Comparison of ENCODE assay signal across 1 cellular context in the genomic region with DNA sequence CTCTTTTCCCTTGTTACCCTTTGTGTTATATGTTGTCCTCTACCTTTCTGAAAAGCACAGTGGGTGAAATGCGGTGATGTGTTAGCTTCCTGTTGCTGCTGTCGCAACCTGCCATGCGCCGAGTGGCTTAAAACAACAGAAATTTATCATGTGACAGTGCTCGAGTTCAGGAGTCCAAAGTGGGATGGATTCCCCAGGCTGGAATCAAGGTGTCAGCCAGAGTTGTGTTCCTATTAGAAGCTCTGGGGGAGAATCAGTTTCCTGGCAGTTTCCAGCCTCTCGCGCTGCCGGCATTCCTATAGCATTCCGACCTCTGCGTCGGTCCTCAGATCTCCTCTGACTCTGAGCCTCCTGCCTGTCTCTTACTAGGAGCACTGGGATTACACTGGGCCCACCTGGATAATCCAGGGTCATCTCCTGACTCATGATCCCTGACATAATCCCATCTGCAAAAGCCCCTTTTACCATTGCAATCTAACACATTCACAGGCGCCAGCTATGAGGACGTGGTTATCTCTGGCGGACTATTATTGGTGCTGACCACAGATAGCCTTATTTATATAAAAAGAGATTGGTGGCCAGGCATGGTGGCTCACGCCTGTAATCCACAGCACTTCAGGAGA.
A peak's percentile ranks its signal among the peaks of the same experiment; 100 is the strongest.
TF ChIP-seq lines count a peak whose summit lies in the region.

No MANE protein-coding gene starts in this region.

TF ChIP-seq in HepG2, 621 proteins besides CTCF, POLR2A, EP300 and RAD21 (continued from another document and continues in another):
- 0 out of 2 replicates have a peak, but pooled peaks have one; percentile 30 for TF ChIP-seq DR1 (CRISPR knock-in tag; IDR thresholded peaks at IDR 0.05)
- no peak for TF ChIP-seq SNAI1 (CRISPR knock-in tag; IDR thresholded peaks at IDR 0.05; ENCODE audit: borderline replicate concordance)
- peak; percentile 78; the same call in 1 of the 2 replicates for TF ChIP-seq TBX3 (IDR thresholded peaks at IDR 0.05; ENCODE audit: borderline replicate concordance)
- TF ChIP-seq ZSCAN9 (CRISPR knock-in tag; IDR thresholded peaks at IDR 0.05; ENCODE audit: borderline replicate concordance): no peak
- TF ChIP-seq, protein P1, sequence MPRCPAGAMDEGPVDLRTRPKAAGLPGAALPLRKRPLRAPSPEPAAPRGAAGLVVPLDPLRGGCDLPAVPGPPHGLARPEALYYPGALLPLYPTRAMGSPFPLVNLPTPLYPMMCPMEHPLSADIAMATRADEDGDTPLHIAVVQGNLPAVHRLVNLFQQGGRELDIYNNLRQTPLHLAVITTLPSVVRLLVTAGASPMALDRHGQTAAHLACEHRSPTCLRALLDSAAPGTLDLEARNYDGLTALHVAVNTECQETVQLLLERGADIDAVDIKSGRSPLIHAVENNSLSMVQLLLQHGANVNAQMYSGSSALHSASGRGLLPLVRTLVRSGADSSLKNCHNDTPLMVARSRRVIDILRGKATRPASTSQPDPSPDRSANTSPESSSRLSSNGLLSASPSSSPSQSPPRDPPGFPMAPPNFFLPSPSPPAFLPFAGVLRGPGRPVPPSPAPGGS (CRISPR knock-in tag; IDR thresholded peaks at IDR 0.05): no peak
- TF ChIP-seq ZNF747 (CRISPR knock-in tag; IDR thresholded peaks at IDR 0.05; ENCODE audit: borderline replicate concordance): no peak
- TF ChIP-seq ZNF598 (CRISPR knock-in tag; IDR thresholded peaks at IDR 0.05; ENCODE audit: borderline replicate concordance): no peak
- no peak for TF ChIP-seq MEIS1 (CRISPR knock-in tag; IDR thresholded peaks at IDR 0.05; ENCODE audit: borderline replicate concordance)
- TF ChIP-seq, protein P2, sequence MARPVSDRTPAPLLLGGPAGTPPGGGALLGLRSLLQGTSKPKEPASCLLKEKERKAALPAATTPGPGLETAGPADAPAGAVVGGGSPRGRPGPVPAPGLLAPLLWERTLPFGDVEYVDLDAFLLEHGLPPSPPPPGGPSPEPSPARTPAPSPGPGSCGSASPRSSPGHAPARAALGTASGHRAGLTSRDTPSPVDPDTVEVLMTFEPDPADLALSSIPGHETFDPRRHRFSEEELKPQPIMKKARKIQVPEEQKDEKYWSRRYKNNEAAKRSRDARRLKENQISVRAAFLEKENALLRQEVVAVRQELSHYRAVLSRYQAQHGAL (CRISPR knock-in tag; IDR thresholded peaks at IDR 0.05; ENCODE audit: not compliant biosample characterization): no peak
- TF ChIP-seq, protein P3, sequence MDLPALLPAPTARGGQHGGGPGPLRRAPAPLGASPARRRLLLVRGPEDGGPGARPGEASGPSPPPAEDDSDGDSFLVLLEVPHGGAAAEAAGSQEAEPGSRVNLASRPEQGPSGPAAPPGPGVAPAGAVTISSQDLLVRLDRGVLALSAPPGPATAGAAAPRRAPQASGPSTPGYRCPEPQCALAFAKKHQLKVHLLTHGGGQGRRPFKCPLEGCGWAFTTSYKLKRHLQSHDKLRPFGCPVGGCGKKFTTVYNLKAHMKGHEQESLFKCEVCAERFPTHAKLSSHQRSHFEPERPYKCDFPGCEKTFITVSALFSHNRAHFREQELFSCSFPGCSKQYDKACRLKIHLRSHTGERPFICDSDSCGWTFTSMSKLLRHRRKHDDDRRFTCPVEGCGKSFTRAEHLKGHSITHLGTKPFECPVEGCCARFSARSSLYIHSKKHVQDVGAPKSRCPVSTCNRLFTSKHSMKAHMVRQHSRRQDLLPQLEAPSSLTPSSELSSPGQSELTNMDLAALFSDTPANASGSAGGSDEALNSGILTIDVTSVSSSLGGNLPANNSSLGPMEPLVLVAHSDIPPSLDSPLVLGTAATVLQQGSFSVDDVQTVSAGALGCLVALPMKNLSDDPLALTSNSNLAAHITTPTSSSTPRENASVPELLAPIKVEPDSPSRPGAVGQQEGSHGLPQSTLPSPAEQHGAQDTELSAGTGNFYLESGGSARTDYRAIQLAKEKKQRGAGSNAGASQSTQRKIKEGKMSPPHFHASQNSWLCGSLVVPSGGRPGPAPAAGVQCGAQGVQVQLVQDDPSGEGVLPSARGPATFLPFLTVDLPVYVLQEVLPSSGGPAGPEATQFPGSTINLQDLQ (CRISPR knock-in tag; IDR thresholded peaks at IDR 0.05): no peak
- no peak for TF ChIP-seq ZNF451 (CRISPR knock-in tag; IDR thresholded peaks at IDR 0.05)
- peak; percentile 49 for TF ChIP-seq ZEB1 (IDR thresholded peaks at IDR 0.05; ENCODE audit: insufficient replicate concordance, low read depth)
- TF ChIP-seq, protein P4, sequence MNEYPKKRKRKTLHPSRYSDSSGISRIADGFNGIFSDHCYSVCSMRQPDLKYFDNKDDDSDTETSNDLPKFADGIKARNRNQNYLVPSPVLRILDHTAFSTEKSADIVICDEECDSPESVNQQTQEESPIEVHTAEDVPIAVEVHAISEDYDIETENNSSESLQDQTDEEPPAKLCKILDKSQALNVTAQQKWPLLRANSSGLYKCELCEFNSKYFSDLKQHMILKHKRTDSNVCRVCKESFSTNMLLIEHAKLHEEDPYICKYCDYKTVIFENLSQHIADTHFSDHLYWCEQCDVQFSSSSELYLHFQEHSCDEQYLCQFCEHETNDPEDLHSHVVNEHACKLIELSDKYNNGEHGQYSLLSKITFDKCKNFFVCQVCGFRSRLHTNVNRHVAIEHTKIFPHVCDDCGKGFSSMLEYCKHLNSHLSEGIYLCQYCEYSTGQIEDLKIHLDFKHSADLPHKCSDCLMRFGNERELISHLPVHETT (CRISPR knock-in tag; conservative IDR thresholded peaks at IDR 0.05): no peak
- TF ChIP-seq SP1 (IDR thresholded peaks at IDR 0.05): no peak
- TF ChIP-seq SP1 (CRISPR knock-in tag; IDR thresholded peaks at IDR 0.05): no peak
- TF ChIP-seq KDM5B (CRISPR knock-in tag; IDR thresholded peaks at IDR 0.05; ENCODE audit: borderline replicate concordance): no peak
- TF ChIP-seq NFIB (CRISPR knock-in tag; IDR thresholded peaks at IDR 0.05; ENCODE audit: borderline replicate concordance): no peak
- no peak for TF ChIP-seq HCFC1 (IDR thresholded peaks at IDR 0.05; ENCODE audit: low read depth, low read length)
- TF ChIP-seq, protein P5, sequence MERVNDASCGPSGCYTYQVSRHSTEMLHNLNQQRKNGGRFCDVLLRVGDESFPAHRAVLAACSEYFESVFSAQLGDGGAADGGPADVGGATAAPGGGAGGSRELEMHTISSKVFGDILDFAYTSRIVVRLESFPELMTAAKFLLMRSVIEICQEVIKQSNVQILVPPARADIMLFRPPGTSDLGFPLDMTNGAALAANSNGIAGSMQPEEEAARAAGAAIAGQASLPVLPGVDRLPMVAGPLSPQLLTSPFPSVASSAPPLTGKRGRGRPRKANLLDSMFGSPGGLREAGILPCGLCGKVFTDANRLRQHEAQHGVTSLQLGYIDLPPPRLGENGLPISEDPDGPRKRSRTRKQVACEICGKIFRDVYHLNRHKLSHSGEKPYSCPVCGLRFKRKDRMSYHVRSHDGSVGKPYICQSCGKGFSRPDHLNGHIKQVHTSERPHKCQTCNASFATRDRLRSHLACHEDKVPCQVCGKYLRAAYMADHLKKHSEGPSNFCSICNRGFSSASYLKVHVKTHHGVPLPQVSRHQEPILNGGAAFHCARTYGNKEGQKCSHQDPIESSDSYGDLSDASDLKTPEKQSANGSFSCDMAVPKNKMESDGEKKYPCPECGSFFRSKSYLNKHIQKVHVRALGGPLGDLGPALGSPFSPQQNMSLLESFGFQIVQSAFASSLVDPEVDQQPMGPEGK (CRISPR knock-in tag; IDR thresholded peaks at IDR 0.05): peak; percentile 26; the same call in 1 of the 2 replicates
- TF ChIP-seq ZNF75D (CRISPR knock-in tag; IDR thresholded peaks at IDR 0.05; ENCODE audit: borderline replicate concordance): no peak
- peak; percentile 67 for TF ChIP-seq KDM6A (CRISPR knock-in tag; IDR thresholded peaks at IDR 0.05; ENCODE audit: low read depth)
- TF ChIP-seq, protein P6, sequence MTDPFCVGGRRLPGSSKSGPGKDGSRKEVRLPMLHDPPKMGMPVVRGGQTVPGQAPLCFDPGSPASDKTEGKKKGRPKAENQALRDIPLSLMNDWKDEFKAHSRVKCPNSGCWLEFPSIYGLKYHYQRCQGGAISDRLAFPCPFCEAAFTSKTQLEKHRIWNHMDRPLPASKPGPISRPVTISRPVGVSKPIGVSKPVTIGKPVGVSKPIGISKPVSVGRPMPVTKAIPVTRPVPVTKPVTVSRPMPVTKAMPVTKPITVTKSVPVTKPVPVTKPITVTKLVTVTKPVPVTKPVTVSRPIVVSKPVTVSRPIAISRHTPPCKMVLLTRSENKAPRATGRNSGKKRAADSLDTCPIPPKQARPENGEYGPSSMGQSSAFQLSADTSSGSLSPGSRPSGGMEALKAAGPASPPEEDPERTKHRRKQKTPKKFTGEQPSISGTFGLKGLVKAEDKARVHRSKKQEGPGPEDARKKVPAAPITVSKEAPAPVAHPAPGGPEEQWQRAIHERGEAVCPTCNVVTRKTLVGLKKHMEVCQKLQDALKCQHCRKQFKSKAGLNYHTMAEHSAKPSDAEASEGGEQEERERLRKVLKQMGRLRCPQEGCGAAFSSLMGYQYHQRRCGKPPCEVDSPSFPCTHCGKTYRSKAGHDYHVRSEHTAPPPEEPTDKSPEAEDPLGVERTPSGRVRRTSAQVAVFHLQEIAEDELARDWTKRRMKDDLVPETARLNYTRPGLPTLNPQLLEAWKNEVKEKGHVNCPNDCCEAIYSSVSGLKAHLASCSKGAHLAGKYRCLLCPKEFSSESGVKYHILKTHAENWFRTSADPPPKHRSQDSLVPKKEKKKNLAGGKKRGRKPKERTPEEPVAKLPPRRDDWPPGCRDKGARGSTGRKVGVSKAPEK (CRISPR knock-in tag; IDR thresholded peaks at IDR 0.05; ENCODE audit: borderline replicate concordance): no peak
- no peak for TF ChIP-seq FOXC1 (CRISPR knock-in tag; IDR thresholded peaks at IDR 0.05; ENCODE audit: borderline replicate concordance)
- no peak for TF ChIP-seq ZIK1 (CRISPR knock-in tag; IDR thresholded peaks at IDR 0.05; ENCODE audit: borderline replicate concordance, low read depth)
- no peak for TF ChIP-seq KDM1A (CRISPR knock-in tag; IDR thresholded peaks at IDR 0.05)
- no peak for TF ChIP-seq SNRNP70 (IDR thresholded peaks at IDR 0.05; ENCODE audit: low read depth, low read length)
- no peak for TF ChIP-seq ZFP36L2 (CRISPR knock-in tag; IDR thresholded peaks at IDR 0.05)
- TF ChIP-seq ZNF253 (CRISPR knock-in tag; IDR thresholded peaks at IDR 0.05; ENCODE audit: borderline replicate concordance): no peak
- TF ChIP-seq PLRG1 (conservative IDR thresholded peaks at IDR 0.05): no peak
- no peak; the same call in 1 of the 2 replicates for TF ChIP-seq ZSCAN21 (CRISPR knock-in tag; IDR thresholded peaks at IDR 0.05; ENCODE audit: borderline replicate concordance)
- no peak for TF ChIP-seq KDM3A (CRISPR knock-in tag; IDR thresholded peaks at IDR 0.05; ENCODE audit: low read depth)
- TF ChIP-seq SAFB2 (CRISPR knock-in tag; IDR thresholded peaks at IDR 0.05; ENCODE audit: borderline replicate concordance, low read depth): no peak; the same call in 1 of the 2 replicates
- TF ChIP-seq NFE2 (CRISPR knock-in tag; IDR thresholded peaks at IDR 0.05): no peak
- no peak for TF ChIP-seq ZNF335 (CRISPR knock-in tag; IDR thresholded peaks at IDR 0.05)
- TF ChIP-seq ZNF251 (CRISPR knock-in tag; IDR thresholded peaks at IDR 0.05): no peak
- TF ChIP-seq ZNF543 (CRISPR knock-in tag; IDR thresholded peaks at IDR 0.05): no peak
- TF ChIP-seq SKI (IDR thresholded peaks at IDR 0.05; ENCODE audit: partially characterized antibody): peak; percentile 50
- no peak for TF ChIP-seq ZSCAN30 (CRISPR knock-in tag; IDR thresholded peaks at IDR 0.05)
- TF ChIP-seq, protein P7, sequence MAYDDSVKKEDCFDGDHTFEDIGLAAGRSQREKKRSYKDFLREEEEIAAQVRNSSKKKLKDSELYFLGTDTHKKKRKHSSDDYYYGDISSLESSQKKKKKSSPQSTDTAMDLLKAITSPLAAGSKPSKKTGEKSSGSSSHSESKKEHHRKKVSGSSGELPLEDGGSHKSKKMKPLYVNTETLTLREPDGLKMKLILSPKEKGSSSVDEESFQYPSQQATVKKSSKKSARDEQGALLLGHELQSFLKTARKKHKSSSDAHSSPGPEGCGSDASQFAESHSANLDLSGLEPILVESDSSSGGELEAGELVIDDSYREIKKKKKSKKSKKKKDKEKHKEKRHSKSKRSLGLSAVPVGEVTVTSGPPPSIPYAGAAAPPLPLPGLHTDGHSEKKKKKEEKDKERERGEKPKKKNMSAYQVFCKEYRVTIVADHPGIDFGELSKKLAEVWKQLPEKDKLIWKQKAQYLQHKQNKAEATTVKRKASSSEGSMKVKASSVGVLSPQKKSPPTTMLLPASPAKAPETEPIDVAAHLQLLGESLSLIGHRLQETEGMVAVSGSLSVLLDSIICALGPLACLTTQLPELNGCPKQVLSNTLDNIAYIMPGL (CRISPR knock-in tag; IDR thresholded peaks at IDR 0.05; ENCODE audit: borderline replicate concordance in 1 of 2, low read depth in 1 of 2): peak; percentile 18 to 62; a peak in 1 of 4 replicates
- TF ChIP-seq, protein P8, sequence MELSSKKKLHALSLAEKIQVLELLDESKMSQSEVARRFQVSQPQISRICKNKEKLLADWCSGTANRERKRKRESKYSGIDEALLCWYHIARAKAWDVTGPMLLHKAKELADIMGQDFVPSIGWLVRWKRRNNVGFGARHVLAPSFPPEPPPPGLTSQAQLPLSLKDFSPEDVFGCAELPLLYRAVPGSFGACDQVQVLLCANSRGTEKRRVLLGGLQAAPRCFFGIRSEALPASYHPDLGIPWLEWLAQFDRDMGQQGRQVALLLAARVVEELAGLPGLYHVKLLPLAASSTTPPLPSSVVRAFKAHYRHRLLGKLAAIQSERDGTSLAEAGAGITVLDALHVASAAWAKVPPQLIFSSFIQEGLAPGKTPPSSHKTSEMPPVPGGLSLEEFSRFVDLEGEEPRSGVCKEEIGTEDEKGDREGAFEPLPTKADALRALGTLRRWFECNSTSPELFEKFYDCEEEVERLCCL (CRISPR knock-in tag; IDR thresholded peaks at IDR 0.05; ENCODE audit: borderline replicate concordance): no peak
- TF ChIP-seq, protein P9, sequence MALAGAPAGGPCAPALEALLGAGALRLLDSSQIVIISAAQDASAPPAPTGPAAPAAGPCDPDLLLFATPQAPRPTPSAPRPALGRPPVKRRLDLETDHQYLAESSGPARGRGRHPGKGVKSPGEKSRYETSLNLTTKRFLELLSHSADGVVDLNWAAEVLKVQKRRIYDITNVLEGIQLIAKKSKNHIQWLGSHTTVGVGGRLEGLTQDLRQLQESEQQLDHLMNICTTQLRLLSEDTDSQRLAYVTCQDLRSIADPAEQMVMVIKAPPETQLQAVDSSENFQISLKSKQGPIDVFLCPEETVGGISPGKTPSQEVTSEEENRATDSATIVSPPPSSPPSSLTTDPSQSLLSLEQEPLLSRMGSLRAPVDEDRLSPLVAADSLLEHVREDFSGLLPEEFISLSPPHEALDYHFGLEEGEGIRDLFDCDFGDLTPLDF (CRISPR knock-in tag; IDR thresholded peaks at IDR 0.05): no peak
- no peak for TF ChIP-seq GFI1 (CRISPR knock-in tag; IDR thresholded peaks at IDR 0.05; ENCODE audit: borderline replicate concordance)
- no peak for TF ChIP-seq ZNF17 (CRISPR knock-in tag; IDR thresholded peaks at IDR 0.05)
- TF ChIP-seq ZNF354B (CRISPR knock-in tag; IDR thresholded peaks at IDR 0.05): no peak
- no peak for TF ChIP-seq XRCC5 (optimal IDR thresholded peaks at IDR 0.05; ENCODE audit: low read length)
- TF ChIP-seq HDAC6 (IDR thresholded peaks at IDR 0.05; ENCODE audit: low read depth, low read length): no peak
